ENCODE assay signal across 1 cellular context in the genomic region with DNA sequence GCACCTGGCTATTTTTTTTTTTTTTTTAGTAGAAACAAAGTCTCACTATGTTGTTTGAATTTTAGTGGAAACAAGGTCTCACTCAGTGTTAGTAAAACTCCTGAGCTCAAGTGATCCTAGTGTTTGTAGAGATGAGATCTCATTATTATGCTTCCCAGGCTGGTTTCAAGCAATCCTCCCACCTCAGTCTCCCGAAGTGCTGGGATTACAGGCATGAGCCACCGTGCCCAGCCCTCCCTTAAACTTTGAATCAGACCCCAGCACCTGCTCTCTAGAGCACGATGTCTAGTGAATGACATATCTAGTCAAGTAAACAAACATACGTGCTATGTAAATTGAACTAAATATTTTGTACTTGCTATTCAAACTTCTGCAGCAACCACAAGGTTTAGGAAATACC.
TF ChIP-seq lines count a peak whose summit lies in the region.

No MANE protein-coding gene starts in this region.

TF ChIP-seq in WTC11, 78 proteins besides CTCF, POLR2A, EP300 and RAD21 (continued from another document):
- TF ChIP-seq AFF4 (CRISPR knock-in tag; IDR thresholded peaks at IDR 0.05; ENCODE audit: borderline replicate concordance) (no peak), ZBTB21 (CRISPR knock-in tag; IDR thresholded peaks at IDR 0.05; ENCODE audit: borderline replicate concordance) (no peak), OVOL2 (CRISPR knock-in tag; IDR thresholded peaks at IDR 0.05; ENCODE audit: borderline replicate concordance) (no peak), NR3C1 (CRISPR knock-in tag; conservative IDR thresholded peaks at IDR 0.05; ENCODE audit: low read depth) (no peak)
TF ChIP-seq in WTC11: peak in this region for 0.
